In genomic region chr18:59904051-59904601, GRCh38 we compare ENCODE assay signal across 1 cellular context.
TF ChIP-seq lines count a peak whose summit lies in the region.

No MANE protein-coding gene starts in this region.

TF ChIP-seq in HCT116, 20 proteins besides CTCF, POLR2A, EP300 and RAD21:
- TF ChIP-seq TCF7L2 (IDR thresholded peaks at IDR 0.05; ENCODE audit: borderline replicate concordance, extremely low read depth, insufficient read depth, insufficient read length): no peak
- no peak for TF ChIP-seq EZH2 (IDR thresholded peaks at IDR 0.05)
- no peak for TF ChIP-seq ATF3 (IDR thresholded peaks at IDR 0.05)
- no peak for TF ChIP-seq ZBTB33 (IDR thresholded peaks at IDR 0.05; ENCODE audit: extremely low read depth, insufficient replicate concordance, low read length)
- TF ChIP-seq SP1 (IDR thresholded peaks at IDR 0.05; ENCODE audit: low read depth): no peak
